ENCODE assay signal across 1 cellular context in the genomic region with DNA sequence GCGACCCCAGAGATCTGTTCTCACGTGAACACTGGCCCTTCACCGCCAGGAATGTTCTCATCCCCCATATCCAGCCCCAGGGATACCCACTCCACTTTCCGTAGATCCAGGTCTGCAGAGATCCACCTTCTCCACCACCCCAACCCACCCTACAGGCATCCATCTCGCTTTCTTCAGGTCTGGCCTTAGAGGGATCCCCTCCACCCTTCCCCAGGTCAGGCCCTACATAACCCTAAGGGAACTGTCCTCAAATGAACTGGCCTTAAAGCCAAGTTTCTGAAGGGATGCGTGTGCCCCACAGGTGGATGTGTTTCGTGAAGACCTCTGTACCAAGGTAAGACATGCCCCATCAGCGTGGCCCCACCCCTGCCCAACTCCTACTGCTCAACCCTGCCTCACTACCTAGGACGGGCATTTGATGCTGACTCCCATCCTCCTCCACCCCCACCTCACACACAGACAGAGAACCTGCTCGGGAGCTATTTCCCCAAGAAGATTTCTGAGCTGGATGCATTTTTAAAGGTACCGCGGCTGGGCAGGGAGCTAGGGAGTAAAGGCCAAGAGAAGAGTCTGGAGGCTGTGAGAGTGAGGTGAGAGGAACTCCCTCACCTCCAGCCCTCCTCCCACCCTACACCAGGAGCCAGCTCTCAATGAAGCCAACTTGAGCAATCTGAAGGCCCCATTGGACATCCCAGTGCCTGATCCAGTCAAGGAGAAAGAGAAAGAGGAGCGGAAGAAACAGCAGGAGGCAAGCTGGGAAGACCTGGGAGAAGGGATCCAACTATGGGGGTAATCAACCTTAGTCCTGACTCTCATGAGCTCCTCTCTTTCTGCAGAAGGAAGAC.
TF ChIP-seq lines count a peak whose summit lies in the region.

No MANE protein-coding gene starts in this region.

TF ChIP-seq in HepG2, 621 proteins besides CTCF, POLR2A, EP300 and RAD21 (continued from another document):
- TF ChIP-seq CENPX (CRISPR knock-in tag; IDR thresholded peaks at IDR 0.05): no peak
- no peak; the same call in 1 of the 2 replicates for TF ChIP-seq ZNF556 (CRISPR knock-in tag; IDR thresholded peaks at IDR 0.05; ENCODE audit: borderline replicate concordance)
- no peak for TF ChIP-seq GATA4 (IDR thresholded peaks at IDR 0.05; ENCODE audit: borderline replicate concordance, low read depth)
- no peak for TF ChIP-seq KDM5A (IDR thresholded peaks at IDR 0.05; ENCODE audit: borderline replicate concordance, low read length)
- no peak for TF ChIP-seq SRY (CRISPR knock-in tag; IDR thresholded peaks at IDR 0.05)
- TF ChIP-seq ZSCAN31 (CRISPR knock-in tag; IDR thresholded peaks at IDR 0.05; ENCODE audit: low read depth): no peak
- peak; percentile 24; the same call in 1 of the 2 replicates for TF ChIP-seq CENPT (CRISPR knock-in tag; IDR thresholded peaks at IDR 0.05; ENCODE audit: low read depth)
- no peak for TF ChIP-seq TMF1 (CRISPR knock-in tag; IDR thresholded peaks at IDR 0.05; ENCODE audit: low read depth)
- TF ChIP-seq POLR2AphosphoS2 (IDR thresholded peaks at IDR 0.05; ENCODE audit: low read depth, low read length): peak; percentile 47; the same call in 1 of the 2 replicates
- TF ChIP-seq, protein P1, sequence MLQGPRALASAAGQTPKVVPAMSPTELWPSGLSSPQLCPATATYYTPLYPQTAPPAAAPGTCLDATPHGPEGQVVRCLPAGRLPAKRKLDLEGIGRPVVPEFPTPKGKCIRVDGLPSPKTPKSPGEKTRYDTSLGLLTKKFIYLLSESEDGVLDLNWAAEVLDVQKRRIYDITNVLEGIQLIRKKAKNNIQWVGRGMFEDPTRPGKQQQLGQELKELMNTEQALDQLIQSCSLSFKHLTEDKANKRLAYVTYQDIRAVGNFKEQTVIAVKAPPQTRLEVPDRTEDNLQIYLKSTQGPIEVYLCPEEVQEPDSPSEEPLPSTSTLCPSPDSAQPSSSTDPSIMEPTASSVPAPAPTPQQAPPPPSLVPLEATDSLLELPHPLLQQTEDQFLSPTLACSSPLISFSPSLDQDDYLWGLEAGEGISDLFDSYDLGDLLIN (CRISPR knock-in tag; IDR thresholded peaks at IDR 0.05; ENCODE audit: borderline replicate concordance): no peak
- TF ChIP-seq, protein P2, sequence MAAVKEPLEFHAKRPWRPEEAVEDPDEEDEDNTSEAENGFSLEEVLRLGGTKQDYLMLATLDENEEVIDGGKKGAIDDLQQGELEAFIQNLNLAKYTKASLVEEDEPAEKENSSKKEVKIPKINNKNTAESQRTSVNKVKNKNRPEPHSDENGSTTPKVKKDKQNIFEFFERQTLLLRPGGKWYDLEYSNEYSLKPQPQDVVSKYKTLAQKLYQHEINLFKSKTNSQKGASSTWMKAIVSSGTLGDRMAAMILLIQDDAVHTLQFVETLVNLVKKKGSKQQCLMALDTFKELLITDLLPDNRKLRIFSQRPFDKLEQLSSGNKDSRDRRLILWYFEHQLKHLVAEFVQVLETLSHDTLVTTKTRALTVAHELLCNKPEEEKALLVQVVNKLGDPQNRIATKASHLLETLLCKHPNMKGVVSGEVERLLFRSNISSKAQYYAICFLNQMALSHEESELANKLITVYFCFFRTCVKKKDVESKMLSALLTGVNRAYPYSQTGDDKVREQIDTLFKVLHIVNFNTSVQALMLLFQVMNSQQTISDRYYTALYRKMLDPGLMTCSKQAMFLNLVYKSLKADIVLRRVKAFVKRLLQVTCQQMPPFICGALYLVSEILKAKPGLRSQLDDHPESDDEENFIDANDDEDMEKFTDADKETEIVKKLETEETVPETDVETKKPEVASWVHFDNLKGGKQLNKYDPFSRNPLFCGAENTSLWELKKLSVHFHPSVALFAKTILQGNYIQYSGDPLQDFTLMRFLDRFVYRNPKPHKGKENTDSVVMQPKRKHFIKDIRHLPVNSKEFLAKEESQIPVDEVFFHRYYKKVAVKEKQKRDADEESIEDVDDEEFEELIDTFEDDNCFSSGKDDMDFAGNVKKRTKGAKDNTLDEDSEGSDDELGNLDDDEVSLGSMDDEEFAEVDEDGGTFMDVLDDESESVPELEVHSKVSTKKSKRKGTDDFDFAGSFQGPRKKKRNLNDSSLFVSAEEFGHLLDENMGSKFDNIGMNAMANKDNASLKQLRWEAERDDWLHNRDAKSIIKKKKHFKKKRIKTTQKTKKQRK (IDR thresholded peaks at IDR 0.05; ENCODE audit: low read length): no peak
- no peak for TF ChIP-seq NCOA5 (CRISPR knock-in tag; IDR thresholded peaks at IDR 0.05)
- TF ChIP-seq, protein P3, sequence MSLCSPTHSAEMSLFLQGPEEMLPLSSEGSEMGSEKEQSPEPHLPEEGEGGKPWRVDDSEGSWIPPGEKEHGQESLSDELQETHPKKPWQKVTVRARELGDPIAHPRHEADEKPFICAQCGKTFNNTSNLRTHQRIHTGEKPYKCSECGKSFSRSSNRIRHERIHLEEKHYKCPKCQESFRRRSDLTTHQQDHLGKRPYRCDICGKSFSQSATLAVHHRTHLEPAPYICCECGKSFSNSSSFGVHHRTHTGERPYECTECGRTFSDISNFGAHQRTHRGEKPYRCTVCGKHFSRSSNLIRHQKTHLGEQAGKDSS (CRISPR knock-in tag; IDR thresholded peaks at IDR 0.05; ENCODE audit: borderline replicate concordance, low read depth): no peak
- TF ChIP-seq TGIF2 (CRISPR knock-in tag; IDR thresholded peaks at IDR 0.05): no peak
- TF ChIP-seq YY1 (IDR thresholded peaks at IDR 0.05; ENCODE audit: insufficient read depth, insufficient replicate concordance, low read depth, low read length): no peak
- no peak for TF ChIP-seq ATF1 (CRISPR knock-in tag; IDR thresholded peaks at IDR 0.05)
